9 cellular contexts compared by ENCODE assay signal in genomic region chr15:69912116-69912515, GRCh38.
"Had no signal": no experiment of that assay in that cellular context is flagged by ENCODE, and none has a peak within 500 bp of the region (broad histone marks: within the 10 kb centered on the region; RNA-seq: fewer than 3 reads in every experiment).

No MANE protein-coding gene starts in this region.

- ATAC-seq: GM23338, HCT116 had no signal

- H3K4me2 ChIP-seq: GM23338 had no signal

- H3K9me3 Mint-ChIP-seq: GM23338, H9, HFFc6 had no signal

- H3K4me3 ChIP-seq: GM23248, GM23338, HAP-1 had no signal

- H3K27ac ChIP-seq: GM23248 had no signal

- DNase-seq: GM23248, GOT3, H7, H9, HCEC 1CT, HFFc6 had no signal

- H3K9ac ChIP-seq: GM23248 had no signal

- H2AFZ ChIP-seq: GM23248, GM23338 had no signal

- H3K4me3 Mint-ChIP-seq: GM23338, H9, HFFc6 had no signal

- H3K27ac Mint-ChIP-seq: GM23338, H9, HFFc6 had no signal

- H3K36me3 ChIP-seq: HAP-1 had no signal
